8 cellular contexts compared by ENCODE assay signal in the genomic region with DNA sequence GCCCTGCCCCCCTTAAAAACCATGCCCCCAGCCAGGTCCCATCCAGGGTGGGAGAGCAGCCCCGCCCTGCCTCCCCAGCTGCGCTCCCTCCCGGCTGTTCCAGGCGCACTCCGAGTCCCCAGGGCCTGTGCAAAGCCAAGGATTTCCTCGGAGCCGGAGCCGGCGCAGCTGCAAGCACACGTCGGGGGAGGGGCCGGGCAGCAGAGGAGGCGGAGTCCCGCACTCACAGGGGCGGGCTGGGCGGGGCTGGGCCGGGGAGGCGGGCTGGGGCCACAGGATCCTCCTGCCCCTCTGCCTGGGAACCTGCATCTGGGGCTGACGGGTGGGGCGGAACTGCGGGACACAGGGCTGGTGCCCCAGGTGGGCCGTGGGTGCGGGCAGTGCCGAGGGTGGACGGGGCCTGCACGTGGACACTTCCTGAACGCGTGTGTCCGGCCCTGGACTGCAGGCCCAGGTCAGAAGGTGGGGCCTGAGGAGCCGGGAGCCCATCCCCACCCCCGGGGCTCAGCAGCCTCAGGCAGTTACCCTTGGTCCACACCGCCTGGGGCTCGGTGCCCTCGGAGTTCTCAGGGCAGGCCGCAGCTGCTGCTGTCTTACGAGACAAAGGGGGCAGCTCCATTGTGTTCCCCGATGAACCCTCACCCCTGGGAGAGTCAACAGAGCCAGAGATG. TPM values are rescaled to one million over a fixed set of nuclear protein-coding genes. Genes with fewer than 3 reads are reported as not detected.
DNase-seq lines count a peak whose midpoint lies in the region; ATAC-seq and TF ChIP-seq lines count a peak whose summit lies in the region.

No MANE protein-coding gene starts in this region.

- H3K9me3 Mint-ChIP-seq in activated CD4-positive, alpha-beta memory T cell treated with anti-CD3 and anti-CD28 coated beads for 36 hours = no peaks in the 10 kb centered on the region
- H3K9me3 Mint-ChIP-seq in activated CD4-positive, alpha-beta memory T cell treated with anti-CD3 and anti-CD28 coated beads, Interleukin-2, amount 10 ng/mL, durations not matched to agents 7 days and 5 days = no peaks in the 10 kb centered on the region
- H3K9me3 Mint-ChIP-seq in stimulated activated naive B cell treated with anti-CD40 and anti-IgM and Interleukin-4, amounts not matched to agents 10 μg/mL and 1 μg/mL and 100 μg/mL, for 72 hours = no peaks in the 10 kb centered on the region

- H3K36me3 Mint-ChIP-seq in activated CD4-positive, alpha-beta memory T cell treated with anti-CD3 and anti-CD28 coated beads for 36 hours = no peaks in the 10 kb centered on the region
- H3K36me3 Mint-ChIP-seq in activated CD4-positive, alpha-beta memory T cell treated with anti-CD3 and anti-CD28 coated beads, Interleukin-2, amount 10 ng/mL, durations not matched to agents 7 days and 5 days (ENCODE audit: low read depth) = no peaks in the 10 kb centered on the region
- no peaks in the 10 kb centered on the region for H3K36me3 Mint-ChIP-seq in stimulated activated naive B cell treated with anti-CD40 and anti-IgM and Interleukin-4, amounts not matched to agents 10 μg/mL and 1 μg/mL and 100 μg/mL, for 72 hours

- H3K9me3 ChIP-seq in heart right ventricle (no peaks in the 10 kb centered on the region), lower lobe of right lung (no peaks in the 10 kb centered on the region)

- no peak overlapping the region for H3K4me3 Mint-ChIP-seq in activated CD4-positive, alpha-beta memory T cell treated with anti-CD3 and anti-CD28 coated beads for 36 hours
- no peak overlapping the region for H3K4me3 Mint-ChIP-seq in activated CD4-positive, alpha-beta memory T cell treated with anti-CD3 and anti-CD28 coated beads, Interleukin-2, amount 10 ng/mL, durations not matched to agents 7 days and 5 days
- H3K4me3 Mint-ChIP-seq in stimulated activated naive B cell treated with anti-CD40 and anti-IgM and Interleukin-4, amounts not matched to agents 10 μg/mL and 1 μg/mL and 100 μg/mL, for 72 hours = no peak overlapping the region

- CTCF ChIA-PET in activated CD4-positive, alpha-beta memory T cell treated with anti-CD3 and anti-CD28 coated beads for 36 hours (lab: Charles Lee) = no interaction called here
- CTCF ChIA-PET in activated CD4-positive, alpha-beta memory T cell treated with anti-CD3 and anti-CD28 coated beads, Interleukin-2, amount 10 ng/mL, durations not matched to agents 7 days and 5 days (lab: Charles Lee) = no interaction called here

- WGBS in heart right ventricle, 2 donors = 20 to 21% methylated on average over 37 of the region's 37 CpGs

- POLR2A ChIA-PET in activated CD4-positive, alpha-beta memory T cell treated with anti-CD3 and anti-CD28 coated beads for 36 hours (lab: Charles Lee) = no interaction called here
- POLR2A ChIA-PET in activated CD4-positive, alpha-beta memory T cell treated with anti-CD3 and anti-CD28 coated beads, Interleukin-2, amount 10 ng/mL, durations not matched to agents 7 days and 5 days (lab: Charles Lee) = no interaction called here

- DNase-seq in activated CD4-positive, alpha-beta memory T cell treated with anti-CD3 and anti-CD28 coated beads for 36 hours = peak; percentile 28
- DNase-seq in activated CD4-positive, alpha-beta memory T cell treated with anti-CD3 and anti-CD28 coated beads, Interleukin-2, amount 10 ng/mL, durations not matched to agents 7 days and 5 days = no peak
- peak; percentile 20 for DNase-seq in SHP77 treated with DMSO at 0.1 percent for 48 hours (lab: John Stamatoyannopoulos, UW)
- peak; percentile 71 to 80 for DNase-seq in heart right ventricle
- DNase-seq in stimulated activated naive B cell treated with anti-CD40 and anti-IgM and Interleukin-4, amounts not matched to agents 10 μg/mL and 1 μg/mL and 100 μg/mL, for 72 hours = no peak
- DNase-seq in lower lobe of right lung = no peak

- H3K4me1 Mint-ChIP-seq in activated CD4-positive, alpha-beta memory T cell treated with anti-CD3 and anti-CD28 coated beads for 36 hours (ENCODE audit: low read depth) = no peaks in the 10 kb centered on the region
- no peaks in the 10 kb centered on the region for H3K4me1 Mint-ChIP-seq in activated CD4-positive, alpha-beta memory T cell treated with anti-CD3 and anti-CD28 coated beads, Interleukin-2, amount 10 ng/mL, durations not matched to agents 7 days and 5 days
- H3K4me1 Mint-ChIP-seq in stimulated activated naive B cell treated with anti-CD40 and anti-IgM and Interleukin-4, amounts not matched to agents 10 μg/mL and 1 μg/mL and 100 μg/mL, for 72 hours = no peaks in the 10 kb centered on the region

- intact Hi-C loops in activated CD4-positive, alpha-beta memory T cell treated with anti-CD3 and anti-CD28 coated beads for 36 hours (cut with micrococcal nuclease) = no loop called here
- intact Hi-C loops in heart right ventricle (cut with DNase I) = no loop called here
- intact Hi-C loops in lower lobe of right lung (cut with DNase I) = no loop called here

- H3K4me3 ChIP-seq in heart right ventricle = no peak overlapping the region
- no peak overlapping the region for H3K4me3 ChIP-seq in lower lobe of right lung

- H3K36me3 ChIP-seq in heart right ventricle (no peaks in the 10 kb centered on the region), lower lobe of right lung (no peaks in the 10 kb centered on the region)

- H3K27me3 ChIP-seq in heart right ventricle = peaks cover 11 to 75% (median 56%) of the 10 kb centered on the region in 7 donors
- H3K27me3 ChIP-seq in lower lobe of right lung (ENCODE audit: low read depth) = peaks cover 73% of the 10 kb centered on the region

- no peaks in the 10 kb centered on the region for H3K27me3 Mint-ChIP-seq in activated CD4-positive, alpha-beta memory T cell treated with anti-CD3 and anti-CD28 coated beads for 36 hours
- H3K27me3 Mint-ChIP-seq in activated CD4-positive, alpha-beta memory T cell treated with anti-CD3 and anti-CD28 coated beads, Interleukin-2, amount 10 ng/mL, durations not matched to agents 7 days and 5 days = no peaks in the 10 kb centered on the region
- peaks cover 0 to 10% of the 10 kb centered on the region in 2 donors for H3K27me3 Mint-ChIP-seq in stimulated activated naive B cell treated with anti-CD40 and anti-IgM and Interleukin-4, amounts not matched to agents 10 μg/mL and 1 μg/mL and 100 μg/mL, for 72 hours

- no peak overlapping the region for H3K27ac Mint-ChIP-seq in activated CD4-positive, alpha-beta memory T cell treated with anti-CD3 and anti-CD28 coated beads for 36 hours
- H3K27ac Mint-ChIP-seq in activated CD4-positive, alpha-beta memory T cell treated with anti-CD3 and anti-CD28 coated beads, Interleukin-2, amount 10 ng/mL, durations not matched to agents 7 days and 5 days = no peak overlapping the region
- no peak overlapping the region for H3K27ac Mint-ChIP-seq in stimulated activated naive B cell treated with anti-CD40 and anti-IgM and Interleukin-4, amounts not matched to agents 10 μg/mL and 1 μg/mL and 100 μg/mL, for 72 hours

- H3K4me1 ChIP-seq in heart right ventricle (peaks cover 3 to 34% (median 10%) of the 10 kb centered on the region in 9 donors), lower lobe of right lung (no peaks in the 10 kb centered on the region)

- H3K27ac ChIP-seq in heart right ventricle = no peak overlapping the region
- H3K27ac ChIP-seq in lower lobe of right lung = no peak overlapping the region

- ATAC-seq in heart right ventricle = peak; percentile 19 to 83 (median 80)
- peak; percentile 53 to 55 for ATAC-seq in stimulated activated naive B cell treated with anti-CD40 and anti-IgM and Interleukin-4, amounts not matched to agents 10 μg/mL and 1 μg/mL and 100 μg/mL, for 72 hours (replicated peaks)
- no peak for ATAC-seq in GM18861 (IDR thresholded peaks at IDR 0.05; ENCODE audit: unreplicated experiment)
- ATAC-seq in GM19395 (IDR thresholded peaks at IDR 0.05; ENCODE audit: unreplicated experiment) = no peak
- ATAC-seq in lower lobe of right lung = no peak

- TF ChIP-seq CTCF in heart right ventricle (IDR thresholded peaks at IDR 0.05) (no peak), lower lobe of right lung (IDR thresholded peaks at IDR 0.05) (no peak)

RNA-seq across cellular contexts. Expression of gene SSTR5, which starts 24.0 kb away (rescaled TPM):
- total RNA-seq in activated CD4-positive, alpha-beta memory T cell treated with anti-CD3 and anti-CD28 coated beads for 36 hours = not detected
- not detected for total RNA-seq in activated CD4-positive, alpha-beta memory T cell treated with anti-CD3 and anti-CD28 coated beads, Interleukin-2, amount 10 ng/mL, durations not matched to agents 7 days and 5 days
- total RNA-seq in heart right ventricle = 10 to 100 TPM in 3 of 10 donors, 1 to 10 TPM in 7; 2.1 to 32.0 (median 6.5) TPM
- 1 to 10 TPM in 1 of 2 donors, under 1 TPM in 1; 0.39 to 1.4 TPM for polyA plus RNA-seq in heart right ventricle
- not detected for total RNA-seq in lower lobe of right lung

RNA-seq across cellular contexts. Expression of gene C1QTNF8, which starts 47.5 kb away (rescaled TPM):
- total RNA-seq in activated CD4-positive, alpha-beta memory T cell treated with anti-CD3 and anti-CD28 coated beads for 36 hours = not detected
- not detected for total RNA-seq in activated CD4-positive, alpha-beta memory T cell treated with anti-CD3 and anti-CD28 coated beads, Interleukin-2, amount 10 ng/mL, durations not matched to agents 7 days and 5 days
- total RNA-seq in heart right ventricle = under 1 TPM in 1 of 10 donors, not detected in 9; 0.15 TPM
- polyA plus RNA-seq in heart right ventricle = not detected
- total RNA-seq in lower lobe of right lung = not detected

Comparison
In these comparisons a context has a peak if more than half of its experiments do, and no peak if none do; other contexts are left out.
1. DNase-seq: peak in activated CD4-positive, alpha-beta memory T cell treated with anti-CD3 and anti-CD28 coated beads for 36 hours (single experiment), SHP77 treated with DMSO at 0.1 percent for 48 hours (single experiment) and heart right ventricle (2 of 2); none in activated CD4-positive, alpha-beta memory T cell treated with anti-CD3 and anti-CD28 coated beads, Interleukin-2, amount 10 ng/mL, durations not matched to agents 7 days and 5 days (single experiment), stimulated activated naive B cell treated with anti-CD40 and anti-IgM and Interleukin-4, amounts not matched to agents 10 μg/mL and 1 μg/mL and 100 μg/mL, for 72 hours (single experiment) and lower lobe of right lung (single experiment).
2. ATAC-seq: peak in heart right ventricle (8 of 8) and stimulated activated naive B cell treated with anti-CD40 and anti-IgM and Interleukin-4, amounts not matched to agents 10 μg/mL and 1 μg/mL and 100 μg/mL, for 72 hours (2 of 2); none in GM18861 (single experiment), GM19395 (single experiment) and lower lobe of right lung (0 of 2).